In the genomic region with DNA sequence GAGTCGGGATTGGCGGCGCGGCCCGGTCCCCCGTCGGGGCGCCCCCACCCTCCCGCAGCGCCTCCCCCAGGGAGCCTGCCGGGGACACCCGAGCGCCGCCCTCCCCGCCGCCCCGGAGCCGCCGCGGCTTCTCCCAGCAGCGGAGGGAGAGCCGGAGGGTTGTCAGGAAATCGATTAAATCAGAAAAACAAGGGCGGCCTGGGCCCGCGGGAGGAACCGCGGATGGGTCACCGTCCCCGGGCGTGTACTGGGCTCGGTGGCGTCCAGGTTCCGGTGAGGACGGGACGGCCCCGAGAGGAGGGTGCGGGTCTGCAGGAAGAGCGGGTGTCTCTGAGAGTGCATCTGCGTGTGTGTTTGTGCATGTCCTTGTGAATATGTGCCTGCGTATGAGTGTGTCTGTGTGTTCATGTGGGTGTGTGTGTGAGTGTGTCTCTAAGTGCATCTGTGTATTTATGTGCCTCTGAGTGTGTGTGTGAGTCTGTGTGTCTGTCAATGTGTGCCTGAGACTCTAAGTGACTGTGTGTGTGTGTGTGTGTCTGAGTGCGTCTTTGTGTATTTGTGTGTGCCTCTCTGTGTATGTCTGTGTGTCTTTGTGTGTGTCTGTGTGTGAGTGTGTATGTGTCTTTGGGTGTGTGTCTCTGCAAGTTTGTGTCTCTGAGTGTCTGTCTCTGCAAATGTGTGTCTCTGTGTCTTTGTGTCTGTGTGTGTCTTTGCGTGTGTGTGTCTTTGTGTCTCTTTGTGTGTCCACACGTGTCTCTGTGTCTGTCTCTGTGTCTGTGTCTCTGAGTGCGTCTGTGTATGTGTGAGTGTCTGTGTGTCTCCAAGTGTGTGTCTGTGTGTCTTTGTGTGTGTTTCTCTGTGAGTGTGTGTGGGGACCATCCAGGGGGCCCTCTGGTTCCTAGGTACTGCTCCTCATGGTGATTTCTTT, we compare ENCODE assay signal across 1 cellular context.
TF ChIP-seq lines count a peak whose summit lies in the region.

No MANE protein-coding gene starts in this region.

TF ChIP-seq in HepG2, 621 proteins besides CTCF, POLR2A, EP300 and RAD21 (continued from another document and continues in another):
- TF ChIP-seq, protein P1, sequence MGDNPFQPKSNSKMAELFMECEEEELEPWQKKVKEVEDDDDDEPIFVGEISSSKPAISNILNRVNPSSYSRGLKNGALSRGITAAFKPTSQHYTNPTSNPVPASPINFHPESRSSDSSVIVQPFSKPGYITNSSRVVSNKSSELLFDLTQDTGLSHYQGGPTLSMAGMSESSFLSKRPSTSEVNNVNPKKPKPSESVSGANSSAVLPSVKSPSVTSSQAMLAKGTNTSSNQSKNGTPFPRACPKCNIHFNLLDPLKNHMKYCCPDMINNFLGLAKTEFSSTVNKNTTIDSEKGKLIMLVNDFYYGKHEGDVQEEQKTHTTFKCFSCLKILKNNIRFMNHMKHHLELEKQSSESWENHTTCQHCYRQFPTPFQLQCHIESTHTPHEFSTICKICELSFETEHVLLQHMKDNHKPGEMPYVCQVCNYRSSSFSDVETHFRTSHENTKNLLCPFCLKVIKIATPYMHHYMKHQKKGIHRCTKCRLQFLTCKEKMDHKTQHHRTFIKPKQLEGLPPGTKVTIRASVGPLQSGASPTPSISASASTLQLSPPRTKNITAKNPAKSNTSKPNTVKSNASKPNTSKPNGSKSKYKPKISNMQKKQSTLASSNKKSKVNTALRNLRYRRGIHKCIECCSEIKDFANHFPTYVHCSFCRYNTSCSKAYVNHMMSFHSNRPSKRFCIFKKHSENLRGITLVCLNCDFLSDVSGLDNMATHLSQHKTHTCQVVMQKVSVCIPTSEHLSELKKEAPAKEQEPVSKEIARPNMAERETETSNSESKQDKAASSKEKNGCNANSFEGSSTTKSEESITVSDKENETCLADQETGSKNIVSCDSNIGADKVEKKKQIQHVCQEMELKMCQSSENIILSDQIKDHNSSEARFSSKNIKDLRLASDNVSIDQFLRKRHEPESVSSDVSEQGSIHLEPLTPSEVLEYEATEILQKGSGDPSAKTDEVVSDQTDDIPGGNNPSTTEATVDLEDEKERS (CRISPR knock-in tag; IDR thresholded peaks at IDR 0.05) = peak; percentile 61; the same call in 1 of the 2 replicates
- TF ChIP-seq RFX5 (IDR thresholded peaks at IDR 0.05; ENCODE audit: low read depth, low read length) (no peak), ARID5B (CRISPR knock-in tag; IDR thresholded peaks at IDR 0.05) (no peak), ZNF609 (CRISPR knock-in tag; IDR thresholded peaks at IDR 0.05; ENCODE audit: borderline replicate concordance) (no peak), ZBTB1 (CRISPR knock-in tag; IDR thresholded peaks at IDR 0.05; ENCODE audit: borderline replicate concordance) (no peak), KMT2A (CRISPR knock-in tag; IDR thresholded peaks at IDR 0.05) (peak; percentile 53), TAF1 (CRISPR knock-in tag; IDR thresholded peaks at IDR 0.05) (no peak), ZNF446 (CRISPR knock-in tag; IDR thresholded peaks at IDR 0.05) (no peak), JUN (CRISPR knock-in tag; IDR thresholded peaks at IDR 0.05) (no peak), ZNF563 (CRISPR knock-in tag; IDR thresholded peaks at IDR 0.05) (no peak), TIGD3 (CRISPR knock-in tag; IDR thresholded peaks at IDR 0.05; ENCODE audit: borderline replicate concordance) (no peak), ZNF543 (CRISPR knock-in tag; IDR thresholded peaks at IDR 0.05) (no peak), ZNF780A (CRISPR knock-in tag; IDR thresholded peaks at IDR 0.05) (no peak), ZNF441 (CRISPR knock-in tag; IDR thresholded peaks at IDR 0.05; ENCODE audit: borderline replicate concordance) (no peak), ZNF639 (CRISPR knock-in tag; conservative IDR thresholded peaks at IDR 0.05) (no peak), MED13 (CRISPR knock-in tag; IDR thresholded peaks at IDR 0.05) (no peak), ZNF274 (CRISPR knock-in tag; IDR thresholded peaks at IDR 0.05) (no peak; the same call in 1 of the 2 replicates), MTA1 (CRISPR knock-in tag; IDR thresholded peaks at IDR 0.05; ENCODE audit: borderline replicate concordance) (peak; percentile 51; the same call in 1 of the 2 replicates), ZNF761 (CRISPR knock-in tag; conservative IDR thresholded peaks at IDR 0.05) (no peak), ZNF749 (CRISPR knock-in tag; IDR thresholded peaks at IDR 0.05; ENCODE audit: borderline replicate concordance) (no peak), ZNF777 (CRISPR knock-in tag; IDR thresholded peaks at IDR 0.05) (peak; percentile 86), SNRNP70 (IDR thresholded peaks at IDR 0.05; ENCODE audit: low read depth, low read length) (no peak), PITX1 (CRISPR knock-in tag; IDR thresholded peaks at IDR 0.05) (0 out of 2 replicates have a peak, but pooled peaks have one; percentile 26)
- TF ChIP-seq, protein P2, sequence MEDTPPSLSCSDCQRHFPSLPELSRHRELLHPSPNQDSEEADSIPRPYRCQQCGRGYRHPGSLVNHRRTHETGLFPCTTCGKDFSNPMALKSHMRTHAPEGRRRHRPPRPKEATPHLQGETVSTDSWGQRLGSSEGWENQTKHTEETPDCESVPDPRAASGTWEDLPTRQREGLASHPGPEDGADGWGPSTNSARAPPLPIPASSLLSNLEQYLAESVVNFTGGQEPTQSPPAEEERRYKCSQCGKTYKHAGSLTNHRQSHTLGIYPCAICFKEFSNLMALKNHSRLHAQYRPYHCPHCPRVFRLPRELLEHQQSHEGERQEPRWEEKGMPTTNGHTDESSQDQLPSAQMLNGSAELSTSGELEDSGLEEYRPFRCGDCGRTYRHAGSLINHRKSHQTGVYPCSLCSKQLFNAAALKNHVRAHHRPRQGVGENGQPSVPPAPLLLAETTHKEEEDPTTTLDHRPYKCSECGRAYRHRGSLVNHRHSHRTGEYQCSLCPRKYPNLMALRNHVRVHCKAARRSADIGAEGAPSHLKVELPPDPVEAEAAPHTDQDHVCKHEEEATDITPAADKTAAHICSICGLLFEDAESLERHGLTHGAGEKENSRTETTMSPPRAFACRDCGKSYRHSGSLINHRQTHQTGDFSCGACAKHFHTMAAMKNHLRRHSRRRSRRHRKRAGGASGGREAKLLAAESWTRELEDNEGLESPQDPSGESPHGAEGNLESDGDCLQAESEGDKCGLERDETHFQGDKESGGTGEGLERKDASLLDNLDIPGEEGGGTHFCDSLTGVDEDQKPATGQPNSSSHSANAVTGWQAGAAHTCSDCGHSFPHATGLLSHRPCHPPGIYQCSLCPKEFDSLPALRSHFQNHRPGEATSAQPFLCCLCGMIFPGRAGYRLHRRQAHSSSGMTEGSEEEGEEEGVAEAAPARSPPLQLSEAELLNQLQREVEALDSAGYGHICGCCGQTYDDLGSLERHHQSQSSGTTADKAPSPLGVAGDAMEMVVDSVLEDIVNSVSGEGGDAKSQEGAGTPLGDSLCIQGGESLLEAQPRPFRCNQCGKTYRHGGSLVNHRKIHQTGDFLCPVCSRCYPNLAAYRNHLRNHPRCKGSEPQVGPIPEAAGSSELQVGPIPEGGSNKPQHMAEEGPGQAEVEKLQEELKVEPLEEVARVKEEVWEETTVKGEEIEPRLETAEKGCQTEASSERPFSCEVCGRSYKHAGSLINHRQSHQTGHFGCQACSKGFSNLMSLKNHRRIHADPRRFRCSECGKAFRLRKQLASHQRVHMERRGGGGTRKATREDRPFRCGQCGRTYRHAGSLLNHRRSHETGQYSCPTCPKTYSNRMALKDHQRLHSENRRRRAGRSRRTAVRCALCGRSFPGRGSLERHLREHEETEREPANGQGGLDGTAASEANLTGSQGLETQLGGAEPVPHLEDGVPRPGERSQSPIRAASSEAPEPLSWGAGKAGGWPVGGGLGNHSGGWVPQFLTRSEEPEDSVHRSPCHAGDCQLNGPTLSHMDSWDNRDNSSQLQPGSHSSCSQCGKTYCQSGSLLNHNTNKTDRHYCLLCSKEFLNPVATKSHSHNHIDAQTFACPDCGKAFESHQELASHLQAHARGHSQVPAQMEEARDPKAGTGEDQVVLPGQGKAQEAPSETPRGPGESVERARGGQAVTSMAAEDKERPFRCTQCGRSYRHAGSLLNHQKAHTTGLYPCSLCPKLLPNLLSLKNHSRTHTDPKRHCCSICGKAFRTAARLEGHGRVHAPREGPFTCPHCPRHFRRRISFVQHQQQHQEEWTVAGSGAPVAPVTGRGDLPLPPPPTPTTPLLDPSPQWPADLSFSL (CRISPR knock-in tag; IDR thresholded peaks at IDR 0.05) = peak; percentile 100
- TF ChIP-seq, protein P3, sequence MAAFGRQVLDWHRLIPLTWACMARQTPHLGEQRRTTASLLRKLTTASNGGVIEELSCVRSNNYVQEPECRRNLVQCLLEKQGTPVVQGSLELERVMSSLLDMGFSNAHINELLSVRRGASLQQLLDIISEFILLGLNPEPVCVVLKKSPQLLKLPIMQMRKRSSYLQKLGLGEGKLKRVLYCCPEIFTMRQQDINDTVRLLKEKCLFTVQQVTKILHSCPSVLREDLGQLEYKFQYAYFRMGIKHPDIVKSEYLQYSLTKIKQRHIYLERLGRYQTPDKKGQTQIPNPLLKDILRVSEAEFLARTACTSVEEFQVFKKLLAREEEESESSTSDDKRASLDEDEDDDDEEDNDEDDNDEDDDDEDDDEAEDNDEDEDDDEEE (CRISPR knock-in tag; IDR thresholded peaks at IDR 0.05) = no peak
- TF ChIP-seq, protein P4, sequence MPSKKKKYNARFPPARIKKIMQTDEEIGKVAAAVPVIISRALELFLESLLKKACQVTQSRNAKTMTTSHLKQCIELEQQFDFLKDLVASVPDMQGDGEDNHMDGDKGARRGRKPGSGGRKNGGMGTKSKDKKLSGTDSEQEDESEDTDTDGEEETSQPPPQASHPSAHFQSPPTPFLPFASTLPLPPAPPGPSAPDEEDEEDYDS (CRISPR knock-in tag; IDR thresholded peaks at IDR 0.05) = no peak
